21 cellular contexts compared by ENCODE assay signal in the genomic region with DNA sequence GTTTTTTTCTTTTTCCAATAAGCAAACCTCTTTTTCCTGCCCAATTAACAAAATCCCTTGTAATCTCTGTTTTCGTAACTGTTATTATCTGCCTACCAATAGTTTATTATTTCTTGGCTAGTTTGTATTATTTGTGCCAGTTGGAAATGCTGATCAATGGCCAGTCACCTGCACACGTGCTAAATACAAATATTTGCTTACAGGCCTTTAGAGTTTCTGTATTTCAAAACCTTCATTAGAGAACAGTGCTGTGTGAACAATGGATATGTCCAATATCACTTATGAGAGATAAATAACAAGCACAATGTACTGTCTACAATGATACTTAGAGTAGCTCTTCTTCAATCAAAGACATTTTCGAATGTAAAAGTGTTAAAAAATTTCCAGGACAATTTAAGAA. TPM values are rescaled to one million over a fixed set of nuclear protein-coding genes. Genes with fewer than 3 reads are reported as not detected.
DNase-seq lines count a peak whose midpoint lies in the region; ATAC-seq, FAIRE-seq and TF ChIP-seq lines count a peak whose summit lies in the region.
"Had no signal": no experiment of that assay in that cellular context is flagged by ENCODE, and none has a peak within 500 bp of the region (broad histone marks: within the 10 kb centered on the region; RNA-seq: fewer than 3 reads in every experiment).

No MANE protein-coding gene starts in this region.

- no peak for TF ChIP-seq CTCF in pancreas (IDR thresholded peaks at IDR 0.05)

- H3K4me1 Mint-ChIP-seq in activated naive CD4-positive, alpha-beta T cell treated with anti-CD3 and anti-CD28 coated beads, Interleukin-2, amount 50 U/mL, for 24 hours: peaks cover 66% of the 10 kb centered on the region

- ATAC-seq in pancreas: peak; percentile 45 to 75 (median 46)
- ATAC-seq: GM23338, HCT116 had no signal

- H3K27me3 ChIP-seq in pancreas (no peaks in the 10 kb centered on the region), H7 (ENCODE audit: control insufficient read depth, insufficient read depth, low read length) (no peaks in the 10 kb centered on the region)
- H3K27me3 ChIP-seq: BLaER1 had no signal

- peaks cover 4% of the 10 kb centered on the region for H3K9me3 Mint-ChIP-seq in activated naive CD4-positive, alpha-beta T cell treated with anti-CD3 and anti-CD28 coated beads, Interleukin-2, amount 50 U/mL, for 24 hours
- H3K9me3 Mint-ChIP-seq: CD14-positive monocyte, GM23338, HFFc6 had no signal

- H3K27ac Mint-ChIP-seq in activated naive CD4-positive, alpha-beta T cell treated with anti-CD3 and anti-CD28 coated beads, Interleukin-2, amount 50 U/mL, for 24 hours: peak overlapping the region; percentile 5
- H3K27ac Mint-ChIP-seq: CD14-positive monocyte, GM23338, HFFc6 had no signal

- WGBS in pancreas, 2 donors: 27 to 34% methylated on average over 3 of the region's 3 CpGs

- no peaks in the 10 kb centered on the region for H3K9me3 ChIP-seq in pancreas
- H3K9me3 ChIP-seq: BLaER1 had no signal

- FAIRE-seq in pancreas (lab: Jason Lieb, UNC): no peak
- FAIRE-seq: G401.6, GM12891, GM19239, H54 had no signal

- peaks cover 0 to 9% (median 0%) of the 10 kb centered on the region in 3 donors for H3K4me1 ChIP-seq in pancreas
- H3K4me1 ChIP-seq: BLaER1 had no signal

- DNase-seq in NCI-H1417 (lab: John Stamatoyannopoulos, UW): peak in 2 of 3 experiments; percentile 24 to 72
- DNase-seq in NCI-H1417 treated with DMSO at 0.1 percent for 48 hours (lab: John Stamatoyannopoulos, UW): no peak
- DNase-seq in activated naive CD4-positive, alpha-beta T cell treated with anti-CD3 and anti-CD28 coated beads, Interleukin-2, amount 50 U/mL, for 16 hours: no peak
- peak; percentile 10 for DNase-seq in NCI-H69 (lab: John Stamatoyannopoulos, UW)
- DNase-seq in pancreas: no peak
- no peak for DNase-seq in H7
- DNase-seq in NCI-H1436 (lab: John Stamatoyannopoulos, UW): no peak
- DNase-seq: 8988T; CD4-positive, alpha-beta memory T cell; HFFc6; IMR-90 had no signal

- H3K4me3 Mint-ChIP-seq in activated naive CD4-positive, alpha-beta T cell treated with anti-CD3 and anti-CD28 coated beads, Interleukin-2, amount 50 U/mL, for 24 hours: no peak overlapping the region
- H3K4me3 Mint-ChIP-seq: CD14-positive monocyte; CD4-positive, alpha-beta memory T cell; GM23338; HFFc6 had no signal

- H3K36me3 Mint-ChIP-seq in activated naive CD4-positive, alpha-beta T cell treated with anti-CD3 and anti-CD28 coated beads, Interleukin-2, amount 50 U/mL, for 24 hours: no peaks in the 10 kb centered on the region
- H3K36me3 Mint-ChIP-seq: CD14-positive monocyte; CD4-positive, alpha-beta memory T cell had no signal

- H3K4me3 ChIP-seq in pancreas: no peak overlapping the region
- H3K4me3 ChIP-seq in H7 (ENCODE audit: insufficient read depth, low read depth, low read length): no peak overlapping the region
- H3K4me3 ChIP-seq: BLaER1, GM23338 had no signal

- no peaks in the 10 kb centered on the region for H3K27me3 Mint-ChIP-seq in activated naive CD4-positive, alpha-beta T cell treated with anti-CD3 and anti-CD28 coated beads, Interleukin-2, amount 50 U/mL, for 24 hours
- H3K27me3 Mint-ChIP-seq: CD4-positive, alpha-beta memory T cell had no signal

- H3K36me3 ChIP-seq in pancreas (no peaks in the 10 kb centered on the region), H7 (replicated peaks; ENCODE audit: control insufficient read depth, insufficient read depth, low read length) (no peaks in the 10 kb centered on the region)
- H3K36me3 ChIP-seq: BLaER1 had no signal

- no peak overlapping the region for H3K27ac ChIP-seq in pancreas
- H3K27ac ChIP-seq: BLaER1, HL-60 had no signal

- intact Hi-C loops in pancreas (cut with DNase I): no loop called here

RNA-seq across cellular contexts. Expression of gene DYRK2, which starts 10.8 kb away (rescaled TPM):
- total RNA-seq in pancreas: 10 to 100 TPM; 11.6 to 25.8 (median 13.0) TPM
- 1 to 10 TPM; 2.6 to 6.2 TPM for polyA plus RNA-seq in pancreas
- total RNA-seq in H7 (2014; rRNA removed; shearing (Covaris generic)): 32.3 and 32.4 TPM in 2 replicates

Comparison
In these comparisons a context has a peak if more than half of its experiments do, and no peak if none do; other contexts are left out.
1. DNase-seq: peak in NCI-H1417 (2 of 3) and NCI-H69 (single experiment); none in NCI-H1417 treated with DMSO at 0.1 percent for 48 hours (single experiment), activated naive CD4-positive, alpha-beta T cell treated with anti-CD3 and anti-CD28 coated beads, Interleukin-2, amount 50 U/mL, for 16 hours (single experiment), pancreas (0 of 6), H7 (single experiment) and NCI-H1436 (single experiment).